ENCODE assay signal across 21 cellular contexts in genomic region chr3:132597660-132598059, GRCh38. TPM values are rescaled to one million over a fixed set of nuclear protein-coding genes. Genes with fewer than 3 reads are reported as not detected.
DNase-seq lines count a peak whose midpoint lies in the region; ATAC-seq, FAIRE-seq and TF ChIP-seq lines count a peak whose summit lies in the region.
"Had no signal": no experiment of that assay in that cellular context is flagged by ENCODE, and none has a peak within 500 bp of the region (broad histone marks: within the 10 kb centered on the region; RNA-seq: fewer than 3 reads in every experiment).

No MANE protein-coding gene starts in this region.

- intact Hi-C loops in OCI-LY7 (cut with micrococcal nuclease; ENCODE audit: unreplicated experiment): no loop called here

- H3K4me1 ChIP-seq in OCI-LY7 (ENCODE audit: insufficient read depth, low read length, poor library complexity, severe bottlenecking) (peaks cover 40% of the 10 kb centered on the region), small intestine (ENCODE audit: control insufficient read depth in 2 of 2, insufficient read depth in 1 of 2, low read depth in 1 of 2, low read length in 1 of 2) (no peaks in the 10 kb centered on the region)

- peaks cover 11% of the 10 kb centered on the region; the same call in 1 of the 2 replicates for H3K79me2 ChIP-seq in OCI-LY7 (ENCODE audit: insufficient read depth, low read depth, low read length)

- H3K27me3 ChIP-seq in BJ (ENCODE audit: control insufficient read depth, insufficient read depth, low read length) (no peaks in the 10 kb centered on the region), small intestine (ENCODE audit: control insufficient read depth in 2 of 2, insufficient read depth in 2 of 2, low read length in 2 of 2) (no peaks in the 10 kb centered on the region)
- H3K27me3 ChIP-seq: adrenal gland had no signal

- DNase-seq in BJ (ENCODE audit: low read depth) (no peak), OCI-LY7 (ENCODE audit: low spot score) (no peak), small intestine (peak; percentile 33), NCI-H2227 (lab: John Stamatoyannopoulos, UW; ENCODE audit: unreplicated experiment) (no peak)
- DNase-seq: activated CD4-positive, CD25-positive, alpha-beta regulatory T cell; activated CD8-positive, alpha-beta T cell treated with anti-CD3 and anti-CD28 coated beads for 36 hours; activated gamma-delta T cell treated with Interleukin-2 at 50 U/mL for 16 hours; adrenal gland; CD8-positive, alpha-beta T cell; DMS53; NCI-H1105; NCI-H2081 treated with DMSO at 0.1 percent for 48 hours; NCI-H446 treated with DMSO at 0.1 percent for 48 hours; T1000 had no signal

- CTCF ChIA-PET in BJ (lab: Yijun Ruan, JAX): interaction anchor here (0.6 to 0.7 kb wide), 3 partner anchors 20 to 42 kb away, joined by 3 to 6 read pairs (median 3); no protein-coding TSS in a partner anchor
- CTCF ChIA-PET in OCI-LY7 (lab: Charles Lee; ENCODE audit: unreplicated experiment): interaction anchor here (0.8 kb wide), 1 partner anchor 26 kb away, joined by 3 read pairs; no protein-coding TSS in a partner anchor

- H3K36me3 ChIP-seq in BJ (ENCODE audit: control insufficient read depth, insufficient read depth, low read length) (no peaks in the 10 kb centered on the region), OCI-LY7 (ENCODE audit: insufficient read depth, low read length) (peaks cover 15% of the 10 kb centered on the region), small intestine (ENCODE audit: control insufficient read depth in 2 of 2, insufficient read depth in 2 of 2, low read length in 2 of 2) (peaks cover 0 to 1% of the 10 kb centered on the region in 2 donors)

- FAIRE-seq in islet of Langerhans (lab: Jason Lieb, UNC) (peak; percentile 43), small intestine (lab: Jason Lieb, UNC) (peak; percentile 92)
- FAIRE-seq: bronchial epithelial cell, GM19239 had no signal

- 21 to 59% (median 34%) methylated on average over 2 of the region's 2 CpGs for WGBS in small intestine, 3 donors

- ATAC-seq in GM18861 (IDR thresholded peaks at IDR 0.05; ENCODE audit: unreplicated experiment) (no peak), HG03280 (IDR thresholded peaks at IDR 0.05; ENCODE audit: unreplicated experiment) (no peak)
- ATAC-seq: activated CD8-positive, alpha-beta T cell treated with anti-CD3 and anti-CD28 coated beads for 36 hours; CD8-positive, alpha-beta T cell had no signal

- TF ChIP-seq CTCF in BJ (IDR thresholded peaks at IDR 0.05; ENCODE audit: insufficient read depth, low read depth, low read length) (no peak), OCI-LY7 (conservative IDR thresholded peaks at IDR 0.05; ENCODE audit: low read length) (no peak)

- BruUV-seq in OCI-LY7 (replicated peaks; lab: Mats Ljungman, UMichigan): no TSS peak

- H3K4me3 ChIP-seq in BJ (ENCODE audit: low read depth, low read length) (peak overlapping the region; percentile 43), OCI-LY7 (ENCODE audit: low read depth, low read length, poor library complexity, severe bottlenecking) (peak overlapping the region; percentile 68), small intestine (ENCODE audit: low read depth in 1 of 2, low read length in 2 of 2) (no peak overlapping the region)

- H3K4me2 ChIP-seq in OCI-LY7 (ENCODE audit: low read length): peak overlapping the region; percentile 68

- H3K9me2 ChIP-seq in OCI-LY7 (ENCODE audit: insufficient read depth, low read length): no peaks in the 10 kb centered on the region

- H3K9me3 ChIP-seq in OCI-LY7 (ENCODE audit: low read length) (no peaks in the 10 kb centered on the region), small intestine (ENCODE audit: control insufficient read depth, low read depth) (no peaks in the 10 kb centered on the region)
- H3K9me3 ChIP-seq: adrenal gland had no signal

- POLR2A ChIA-PET in BJ (lab: Charles Lee): interaction anchor here (0.6 kb wide), 1 partner anchor 26 kb away, joined by 3 read pairs; no protein-coding TSS in a partner anchor
- POLR2A ChIA-PET in OCI-LY7 (lab: Charles Lee): no interaction called here

- H3K27ac ChIP-seq in OCI-LY7 (ENCODE audit: low read depth, low read length, poor library complexity, severe bottlenecking) (peak overlapping the region; percentile 72), small intestine (ENCODE audit: low read depth in 1 of 2, low read length in 1 of 2) (no peak overlapping the region)

- H2AFZ ChIP-seq in OCI-LY7 (ENCODE audit: low read length): peak overlapping the region; percentile 67; the same call in 1 of the 2 replicates

- H4K20me1 ChIP-seq in OCI-LY7 (ENCODE audit: insufficient read depth, low read length): no peaks in the 10 kb centered on the region

RNA-seq across cellular contexts. Expression of gene ACKR4, which starts 0.6 kb away (rescaled TPM):
- polyA plus RNA-seq in BJ (2011; rRNA removed): 26.7 and 42.8 TPM in 2 replicates
- 7.4 and 8.3 TPM in 2 replicates for polyA minus RNA-seq in BJ (2011; rRNA and poly(A)+ RNA removed)
- 2.1 and 2.4 TPM in 2 replicates for total RNA-seq in OCI-LY7 (2014; rRNA removed; shearing (Covaris generic))
- total RNA-seq in OCI-LY7 (2022): 2.5 and 3.8 TPM in 2 replicates
- 10 to 100 TPM in 2 of 3 donors, 1 to 10 TPM in 1; 7.0 to 24.4 (median 11.4) TPM for polyA plus RNA-seq in small intestine
- total RNA-seq: activated CD8-positive, alpha-beta T cell treated with anti-CD3 and anti-CD28 coated beads for 36 hours; LHCN-M2; neural crest cell had no signal

Comparison
In these comparisons a context has a peak if more than half of its experiments do, and no peak if none do; other contexts are left out.
1. H3K4me3 ChIP-seq: peak in BJ (single experiment) and OCI-LY7 (single experiment); none in small intestine (0 of 2).